2 cellular contexts compared by ENCODE assay signal in genomic region chr19:18419699-18420460, GRCh38.
TF ChIP-seq lines count a peak whose summit lies in the region.

No MANE protein-coding gene starts in this region.

TF ChIP-seq in GM12878, 131 proteins besides CTCF, POLR2A, EP300 and RAD21 (continued from another document):
- TF ChIP-seq PRDM15 (CRISPR knock-in tag; IDR thresholded peaks at IDR 0.05) (no peak), SMC3 (IDR thresholded peaks at IDR 0.05; ENCODE audit: borderline replicate concordance, low read length) (no peak), POLR2AphosphoS5 (IDR thresholded peaks at IDR 0.05; ENCODE audit: low read length) (no peak), SMAD1 (IDR thresholded peaks at IDR 0.05; ENCODE audit: low read depth, partially characterized antibody) (no peak), GATAD2B (conservative IDR thresholded peaks at IDR 0.05; ENCODE audit: low read depth) (0 out of 2 replicates have a peak, but pooled peaks have one; percentile 4), PML (IDR thresholded peaks at IDR 0.05; ENCODE audit: low read length) (no peak), BHLHE40 (IDR thresholded peaks at IDR 0.05; ENCODE audit: borderline replicate concordance in 1 of 2, low read depth in 2 of 2, low read length in 1 of 2) (peak in 1 of 2 experiments; percentile 41; a peak in 2 of 4 replicates), STAT1 (conservative IDR thresholded peaks at IDR 0.05) (no peak), ESRRA (IDR thresholded peaks at IDR 0.05; ENCODE audit: low read length) (no peak), RCOR1 (conservative IDR thresholded peaks at IDR 0.05; ENCODE audit: low read depth, low read length) (no peak), BACH1 (IDR thresholded peaks at IDR 0.05; ENCODE audit: borderline replicate concordance) (peak; percentile 33; the same call in 1 of the 2 replicates), CHD4 (IDR thresholded peaks at IDR 0.05) (no peak)
- TF ChIP-seq, protein P1, sequence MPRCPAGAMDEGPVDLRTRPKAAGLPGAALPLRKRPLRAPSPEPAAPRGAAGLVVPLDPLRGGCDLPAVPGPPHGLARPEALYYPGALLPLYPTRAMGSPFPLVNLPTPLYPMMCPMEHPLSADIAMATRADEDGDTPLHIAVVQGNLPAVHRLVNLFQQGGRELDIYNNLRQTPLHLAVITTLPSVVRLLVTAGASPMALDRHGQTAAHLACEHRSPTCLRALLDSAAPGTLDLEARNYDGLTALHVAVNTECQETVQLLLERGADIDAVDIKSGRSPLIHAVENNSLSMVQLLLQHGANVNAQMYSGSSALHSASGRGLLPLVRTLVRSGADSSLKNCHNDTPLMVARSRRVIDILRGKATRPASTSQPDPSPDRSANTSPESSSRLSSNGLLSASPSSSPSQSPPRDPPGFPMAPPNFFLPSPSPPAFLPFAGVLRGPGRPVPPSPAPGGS (IDR thresholded peaks at IDR 0.05; ENCODE audit: borderline replicate concordance, insufficient read depth, low read depth, low read length, poor library complexity, severe bottlenecking), result no peak
- TF ChIP-seq, protein P2, sequence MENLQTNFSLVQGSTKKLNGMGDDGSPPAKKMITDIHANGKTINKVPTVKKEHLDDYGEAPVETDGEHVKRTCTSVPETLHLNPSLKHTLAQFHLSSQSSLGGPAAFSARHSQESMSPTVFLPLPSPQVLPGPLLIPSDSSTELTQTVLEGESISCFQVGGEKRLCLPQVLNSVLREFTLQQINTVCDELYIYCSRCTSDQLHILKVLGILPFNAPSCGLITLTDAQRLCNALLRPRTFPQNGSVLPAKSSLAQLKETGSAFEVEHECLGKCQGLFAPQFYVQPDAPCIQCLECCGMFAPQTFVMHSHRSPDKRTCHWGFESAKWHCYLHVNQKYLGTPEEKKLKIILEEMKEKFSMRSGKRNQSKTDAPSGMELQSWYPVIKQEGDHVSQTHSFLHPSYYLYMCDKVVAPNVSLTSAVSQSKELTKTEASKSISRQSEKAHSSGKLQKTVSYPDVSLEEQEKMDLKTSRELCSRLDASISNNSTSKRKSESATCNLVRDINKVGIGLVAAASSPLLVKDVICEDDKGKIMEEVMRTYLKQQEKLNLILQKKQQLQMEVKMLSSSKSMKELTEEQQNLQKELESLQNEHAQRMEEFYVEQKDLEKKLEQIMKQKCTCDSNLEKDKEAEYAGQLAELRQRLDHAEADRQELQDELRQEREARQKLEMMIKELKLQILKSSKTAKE (IDR thresholded peaks at IDR 0.05; ENCODE audit: low read depth, poor library complexity, severe bottlenecking), result no peak

TF ChIP-seq in HepG2, 621 proteins besides CTCF, POLR2A, EP300 and RAD21 (continued from another document and continues in another):
- no peak for TF ChIP-seq ZBTB49 (CRISPR knock-in tag; IDR thresholded peaks at IDR 0.05; ENCODE audit: borderline replicate concordance)
- TF ChIP-seq, protein P3, sequence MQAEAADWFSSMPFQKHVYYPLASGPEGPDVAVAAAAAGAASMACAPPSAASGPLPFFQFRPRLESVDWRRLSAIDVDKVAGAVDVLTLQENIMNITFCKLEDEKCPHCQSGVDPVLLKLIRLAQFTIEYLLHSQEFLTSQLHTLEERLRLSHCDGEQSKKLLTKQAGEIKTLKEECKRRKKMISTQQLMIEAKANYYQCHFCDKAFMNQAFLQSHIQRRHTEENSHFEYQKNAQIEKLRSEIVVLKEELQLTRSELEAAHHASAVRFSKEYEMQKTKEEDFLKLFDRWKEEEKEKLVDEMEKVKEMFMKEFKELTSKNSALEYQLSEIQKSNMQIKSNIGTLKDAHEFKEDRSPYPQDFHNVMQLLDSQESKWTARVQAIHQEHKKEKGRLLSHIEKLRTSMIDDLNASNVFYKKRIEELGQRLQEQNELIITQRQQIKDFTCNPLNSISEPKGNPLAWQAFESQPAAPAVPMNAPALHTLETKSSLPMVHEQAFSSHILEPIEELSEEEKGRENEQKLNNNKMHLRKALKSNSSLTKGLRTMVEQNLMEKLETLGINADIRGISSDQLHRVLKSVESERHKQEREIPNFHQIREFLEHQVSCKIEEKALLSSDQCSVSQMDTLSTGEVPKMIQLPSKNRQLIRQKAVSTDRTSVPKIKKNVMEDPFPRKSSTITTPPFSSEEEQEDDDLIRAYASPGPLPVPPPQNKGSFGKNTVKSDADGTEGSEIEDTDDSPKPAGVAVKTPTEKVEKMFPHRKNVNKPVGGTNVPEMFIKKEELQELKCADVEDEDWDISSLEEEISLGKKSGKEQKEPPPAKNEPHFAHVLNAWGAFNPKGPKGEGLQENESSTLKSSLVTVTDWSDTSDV (CRISPR knock-in tag; IDR thresholded peaks at IDR 0.05), result no peak
- TF ChIP-seq, protein P4, sequence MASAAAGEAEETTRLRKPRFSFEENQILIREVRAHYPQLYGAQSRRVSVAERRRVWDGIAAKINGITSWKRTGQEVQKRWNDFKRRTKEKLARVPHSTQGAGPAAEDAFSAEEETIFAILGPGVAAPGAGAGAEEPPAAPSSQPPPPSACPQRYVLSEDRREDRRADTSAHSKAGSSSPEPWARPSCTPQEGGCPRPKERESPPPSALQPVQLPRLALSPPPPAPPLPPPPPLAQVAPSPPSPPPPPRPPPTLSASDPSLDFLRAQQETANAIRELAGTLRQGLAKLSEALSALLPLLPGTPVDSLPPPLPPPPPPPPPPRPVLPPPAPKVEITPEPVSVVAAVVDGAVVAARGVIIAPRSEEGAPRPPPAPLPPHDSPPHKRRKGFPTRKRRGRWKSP (CRISPR knock-in tag; IDR thresholded peaks at IDR 0.05), result no peak
- peak; percentile 54; the same call in 1 of the 2 replicates for TF ChIP-seq ZNF317 (CRISPR knock-in tag; IDR thresholded peaks at IDR 0.05)
- TF ChIP-seq, protein P5, sequence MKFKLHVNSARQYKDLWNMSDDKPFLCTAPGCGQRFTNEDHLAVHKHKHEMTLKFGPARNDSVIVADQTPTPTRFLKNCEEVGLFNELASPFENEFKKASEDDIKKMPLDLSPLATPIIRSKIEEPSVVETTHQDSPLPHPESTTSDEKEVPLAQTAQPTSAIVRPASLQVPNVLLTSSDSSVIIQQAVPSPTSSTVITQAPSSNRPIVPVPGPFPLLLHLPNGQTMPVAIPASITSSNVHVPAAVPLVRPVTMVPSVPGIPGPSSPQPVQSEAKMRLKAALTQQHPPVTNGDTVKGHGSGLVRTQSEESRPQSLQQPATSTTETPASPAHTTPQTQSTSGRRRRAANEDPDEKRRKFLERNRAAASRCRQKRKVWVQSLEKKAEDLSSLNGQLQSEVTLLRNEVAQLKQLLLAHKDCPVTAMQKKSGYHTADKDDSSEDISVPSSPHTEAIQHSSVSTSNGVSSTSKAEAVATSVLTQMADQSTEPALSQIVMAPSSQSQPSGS (CRISPR knock-in tag; IDR thresholded peaks at IDR 0.05), result no peak
- TF ChIP-seq ZNF292 (CRISPR knock-in tag; IDR thresholded peaks at IDR 0.05; ENCODE audit: borderline replicate concordance, low read depth), result no peak
- TF ChIP-seq HOXA7 (CRISPR knock-in tag; IDR thresholded peaks at IDR 0.05), result no peak
- TF ChIP-seq ZKSCAN8 (CRISPR knock-in tag; IDR thresholded peaks at IDR 0.05; ENCODE audit: borderline replicate concordance), result no peak
- TF ChIP-seq, protein P6, sequence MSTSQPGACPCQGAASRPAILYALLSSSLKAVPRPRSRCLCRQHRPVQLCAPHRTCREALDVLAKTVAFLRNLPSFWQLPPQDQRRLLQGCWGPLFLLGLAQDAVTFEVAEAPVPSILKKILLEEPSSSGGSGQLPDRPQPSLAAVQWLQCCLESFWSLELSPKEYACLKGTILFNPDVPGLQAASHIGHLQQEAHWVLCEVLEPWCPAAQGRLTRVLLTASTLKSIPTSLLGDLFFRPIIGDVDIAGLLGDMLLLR (CRISPR knock-in tag; IDR thresholded peaks at IDR 0.05), result no peak
- TF ChIP-seq KLF15 (CRISPR knock-in tag; IDR thresholded peaks at IDR 0.05; ENCODE audit: borderline replicate concordance), result no peak
- TF ChIP-seq FOSL2 (CRISPR knock-in tag; IDR thresholded peaks at IDR 0.05), result no peak
- TF ChIP-seq MIER2 (CRISPR knock-in tag; IDR thresholded peaks at IDR 0.05), result no peak
- TF ChIP-seq RARA (CRISPR knock-in tag; IDR thresholded peaks at IDR 0.05), result no peak
- no peak for TF ChIP-seq SNAPC5 (CRISPR knock-in tag; IDR thresholded peaks at IDR 0.05; ENCODE audit: borderline replicate concordance)
- peak; percentile 88 for TF ChIP-seq ZNF772 (CRISPR knock-in tag; IDR thresholded peaks at IDR 0.05)
- TF ChIP-seq E2F1 (CRISPR knock-in tag; IDR thresholded peaks at IDR 0.05), result no peak
- TF ChIP-seq PRPF4 (IDR thresholded peaks at IDR 0.05; ENCODE audit: low read depth, low read length, poor library complexity, severe bottlenecking), result no peak
- no peak for TF ChIP-seq ZNF484 (CRISPR knock-in tag; IDR thresholded peaks at IDR 0.05; ENCODE audit: borderline replicate concordance, low read depth)
- no peak for TF ChIP-seq ZNF614 (CRISPR knock-in tag; IDR thresholded peaks at IDR 0.05; ENCODE audit: borderline replicate concordance)
- TF ChIP-seq FOXA3 (CRISPR knock-in tag; IDR thresholded peaks at IDR 0.05), result no peak
- TF ChIP-seq, protein P7, sequence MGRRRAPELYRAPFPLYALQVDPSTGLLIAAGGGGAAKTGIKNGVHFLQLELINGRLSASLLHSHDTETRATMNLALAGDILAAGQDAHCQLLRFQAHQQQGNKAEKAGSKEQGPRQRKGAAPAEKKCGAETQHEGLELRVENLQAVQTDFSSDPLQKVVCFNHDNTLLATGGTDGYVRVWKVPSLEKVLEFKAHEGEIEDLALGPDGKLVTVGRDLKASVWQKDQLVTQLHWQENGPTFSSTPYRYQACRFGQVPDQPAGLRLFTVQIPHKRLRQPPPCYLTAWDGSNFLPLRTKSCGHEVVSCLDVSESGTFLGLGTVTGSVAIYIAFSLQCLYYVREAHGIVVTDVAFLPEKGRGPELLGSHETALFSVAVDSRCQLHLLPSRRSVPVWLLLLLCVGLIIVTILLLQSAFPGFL (CRISPR knock-in tag; IDR thresholded peaks at IDR 0.05), result no peak
- no peak for TF ChIP-seq ZEB1 (IDR thresholded peaks at IDR 0.05; ENCODE audit: insufficient replicate concordance, low read depth)
- TF ChIP-seq, protein P8, sequence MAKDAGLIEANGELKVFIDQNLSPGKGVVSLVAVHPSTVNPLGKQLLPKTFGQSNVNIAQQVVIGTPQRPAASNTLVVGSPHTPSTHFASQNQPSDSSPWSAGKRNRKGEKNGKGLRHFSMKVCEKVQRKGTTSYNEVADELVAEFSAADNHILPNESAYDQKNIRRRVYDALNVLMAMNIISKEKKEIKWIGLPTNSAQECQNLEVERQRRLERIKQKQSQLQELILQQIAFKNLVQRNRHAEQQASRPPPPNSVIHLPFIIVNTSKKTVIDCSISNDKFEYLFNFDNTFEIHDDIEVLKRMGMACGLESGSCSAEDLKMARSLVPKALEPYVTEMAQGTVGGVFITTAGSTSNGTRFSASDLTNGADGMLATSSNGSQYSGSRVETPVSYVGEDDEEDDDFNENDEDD (CRISPR knock-in tag; IDR thresholded peaks at IDR 0.05; ENCODE audit: borderline replicate concordance), result no peak
- 0 out of 2 replicates have a peak, but pooled peaks have one; percentile 46 for TF ChIP-seq ZNF747 (CRISPR knock-in tag; IDR thresholded peaks at IDR 0.05; ENCODE audit: borderline replicate concordance)
- TF ChIP-seq RCOR2 (CRISPR knock-in tag; IDR thresholded peaks at IDR 0.05), result no peak
- TF ChIP-seq MAFK (conservative IDR thresholded peaks at IDR 0.05 in 1 of 2, IDR thresholded peaks at IDR 0.05 in 1 of 2; ENCODE audit: low read length in 2 of 2), result no peak
- no peak for TF ChIP-seq ZNF883 (CRISPR knock-in tag; IDR thresholded peaks at IDR 0.05; ENCODE audit: not compliant biosample characterization)
- TF ChIP-seq, protein P9, sequence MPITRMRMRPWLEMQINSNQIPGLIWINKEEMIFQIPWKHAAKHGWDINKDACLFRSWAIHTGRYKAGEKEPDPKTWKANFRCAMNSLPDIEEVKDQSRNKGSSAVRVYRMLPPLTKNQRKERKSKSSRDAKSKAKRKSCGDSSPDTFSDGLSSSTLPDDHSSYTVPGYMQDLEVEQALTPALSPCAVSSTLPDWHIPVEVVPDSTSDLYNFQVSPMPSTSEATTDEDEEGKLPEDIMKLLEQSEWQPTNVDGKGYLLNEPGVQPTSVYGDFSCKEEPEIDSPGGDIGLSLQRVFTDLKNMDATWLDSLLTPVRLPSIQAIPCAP (CRISPR knock-in tag; IDR thresholded peaks at IDR 0.05; ENCODE audit: low read depth), result no peak
- TF ChIP-seq ZNF746 (CRISPR knock-in tag; IDR thresholded peaks at IDR 0.05), result peak; percentile 52; the same call in 1 of the 2 replicates
- TF ChIP-seq, protein P10, sequence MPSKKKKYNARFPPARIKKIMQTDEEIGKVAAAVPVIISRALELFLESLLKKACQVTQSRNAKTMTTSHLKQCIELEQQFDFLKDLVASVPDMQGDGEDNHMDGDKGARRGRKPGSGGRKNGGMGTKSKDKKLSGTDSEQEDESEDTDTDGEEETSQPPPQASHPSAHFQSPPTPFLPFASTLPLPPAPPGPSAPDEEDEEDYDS (CRISPR knock-in tag; IDR thresholded peaks at IDR 0.05), result no peak
- TF ChIP-seq ZNF503 (CRISPR knock-in tag; IDR thresholded peaks at IDR 0.05), result 0 out of 2 replicates have a peak, but pooled peaks have one; percentile 18
- TF ChIP-seq ZNF510 (CRISPR knock-in tag; IDR thresholded peaks at IDR 0.05; ENCODE audit: low read depth), result no peak
